Comparison of ENCODE assay signal across 22 cellular contexts in the genomic region with DNA sequence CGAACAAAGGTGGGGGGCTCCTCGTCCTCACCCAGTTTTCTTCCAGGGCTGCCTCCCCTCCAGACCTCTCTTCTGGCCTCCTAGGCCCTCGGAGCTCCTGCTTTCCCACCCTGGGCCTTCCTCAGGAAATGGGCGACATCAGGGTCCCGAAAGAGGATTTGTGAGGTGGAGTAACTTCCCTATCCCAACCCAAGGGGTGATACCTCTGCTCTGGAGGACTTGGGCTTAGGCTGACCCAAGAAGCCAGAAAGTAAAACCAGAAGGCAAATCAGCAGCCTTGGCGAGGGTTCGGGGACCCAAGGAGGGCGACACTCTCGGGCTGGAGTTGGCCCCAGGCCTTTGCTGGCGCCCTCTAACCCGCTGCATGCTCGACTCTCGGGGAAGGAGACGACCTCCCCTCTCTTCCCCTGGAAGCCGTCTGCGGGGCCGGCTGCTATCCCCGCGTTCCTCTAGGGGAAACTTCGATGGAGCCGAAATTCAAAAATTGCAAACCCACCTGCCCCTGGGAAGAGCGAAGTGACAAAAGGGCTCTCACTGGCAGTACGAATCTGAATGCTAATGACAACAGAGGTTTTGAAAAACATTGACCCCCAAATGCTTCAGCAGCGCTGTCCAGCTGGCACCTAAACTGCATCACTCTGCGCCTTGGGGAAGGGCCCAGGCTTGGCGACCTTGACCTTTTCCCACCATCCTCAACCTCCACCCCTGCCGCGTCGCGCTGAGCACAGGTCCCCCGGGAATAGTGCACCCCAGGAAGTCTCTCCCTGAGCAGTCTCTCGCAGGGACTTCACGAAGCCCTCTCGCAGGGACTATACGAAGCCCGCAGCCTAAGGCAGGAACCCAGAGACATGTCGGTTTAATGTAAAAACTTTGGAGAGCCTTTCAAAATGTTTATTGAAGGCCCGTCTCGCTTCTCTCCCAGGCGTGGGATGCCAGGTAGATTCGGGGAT.
DNase-seq lines count a peak whose midpoint lies in the region; ATAC-seq and TF ChIP-seq lines count a peak whose summit lies in the region.
"Had no signal": no experiment of that assay in that cellular context is flagged by ENCODE, and none has a peak within 500 bp of the region (broad histone marks: within the 10 kb centered on the region; RNA-seq: fewer than 3 reads in every experiment).

No MANE protein-coding gene starts in this region.

- no peak for TF ChIP-seq CTCF in NB4 (IDR thresholded peaks at IDR 0.05; ENCODE audit: low read depth, low read length)

- H3K9me3 Mint-ChIP-seq in activated T-cell treated with anti-CD3 and anti-CD28 coated beads, Interleukin-2, amount 50 U/mL, for 24 hours, result no peaks in the 10 kb centered on the region
- no peaks in the 10 kb centered on the region for H3K9me3 Mint-ChIP-seq in stimulated activated effector memory CD8-positive, alpha-beta T cell treated with anti-CD3 and anti-CD28 coated beads, Interleukin-12 subunit alpha, Interleukin-12 subunit beta, amount 100 ng/mL, for 72 hours
- H3K9me3 Mint-ChIP-seq: central memory CD8-positive, alpha-beta T cell had no signal

- DNase-seq in activated T-cell treated with anti-CD3 and anti-CD28 coated beads, Interleukin-2, amount 50 U/mL, for 24 hours, result peak; percentile 30
- DNase-seq in activated T-cell treated with anti-CD3 and anti-CD28 coated beads for 4 hours (no peak), NB4 (ENCODE audit: low read depth) (peak; percentile 16), iPS-NIHi7 (ENCODE audit: extremely low spot score) (peak; percentile 28), NCI-H1048 (lab: John Stamatoyannopoulos, UW) (no peak), glomerular visceral epithelial cell (ENCODE audit: extremely low spot score) (no peak)
- DNase-seq in stimulated activated effector memory CD8-positive, alpha-beta T cell treated with anti-CD3 and anti-CD28 coated beads, Interleukin-12 subunit alpha, Interleukin-12 subunit beta, amount 100 ng/mL, for 72 hours (ENCODE audit: low spot score in 2 of 2), result no peak
- DNase-seq: activated CD8-positive, alpha-beta memory T cell treated with anti-CD3 and anti-CD28 coated beads, Interleukin-2, amount 50 U/mL, for 4 hours; amniotic stem cell; CD8-positive, alpha-beta memory T cell; EL; foreskin melanocyte; lower lobe of right lung; NCI-H2107; NCI-H774; PC-9; stimulated activated CD4-positive, alpha-beta T cell treated with anti-CD3 and anti-CD28 coated beads, Interleukin-4, amount 100 ng/mL, for 24 hours; trophoblast cell; WERI-Rb-1 had no signal

- H3K4me1 Mint-ChIP-seq in activated T-cell treated with anti-CD3 and anti-CD28 coated beads, Interleukin-2, amount 50 U/mL, for 24 hours (ENCODE audit: low read depth), result peaks cover 48% of the 10 kb centered on the region
- H3K4me1 Mint-ChIP-seq in stimulated activated effector memory CD8-positive, alpha-beta T cell treated with anti-CD3 and anti-CD28 coated beads, Interleukin-12 subunit alpha, Interleukin-12 subunit beta, amount 100 ng/mL, for 72 hours, result peaks cover 55% of the 10 kb centered on the region

- H3K27ac Mint-ChIP-seq in activated T-cell treated with anti-CD3 and anti-CD28 coated beads, Interleukin-2, amount 50 U/mL, for 24 hours, result peak overlapping the region; percentile 20
- no peak overlapping the region for H3K27ac Mint-ChIP-seq in stimulated activated effector memory CD8-positive, alpha-beta T cell treated with anti-CD3 and anti-CD28 coated beads, Interleukin-12 subunit alpha, Interleukin-12 subunit beta, amount 100 ng/mL, for 72 hours
- H3K27ac Mint-ChIP-seq: CD8-positive, alpha-beta memory T cell; immature natural killer cell had no signal

- H3K36me3 Mint-ChIP-seq in activated T-cell treated with anti-CD3 and anti-CD28 coated beads, Interleukin-2, amount 50 U/mL, for 24 hours (ENCODE audit: low read depth), result no peaks in the 10 kb centered on the region
- peaks cover 9% of the 10 kb centered on the region for H3K36me3 Mint-ChIP-seq in stimulated activated effector memory CD8-positive, alpha-beta T cell treated with anti-CD3 and anti-CD28 coated beads, Interleukin-12 subunit alpha, Interleukin-12 subunit beta, amount 100 ng/mL, for 72 hours
- H3K36me3 Mint-ChIP-seq: CD8-positive, alpha-beta memory T cell; immature natural killer cell had no signal

- ATAC-seq in stimulated activated effector memory CD8-positive, alpha-beta T cell treated with anti-CD3 and anti-CD28 coated beads, Interleukin-12 subunit alpha, Interleukin-12 subunit beta, amount 100 ng/mL, for 72 hours, result no peak
- no peak for ATAC-seq in HG02884 (IDR thresholded peaks at IDR 0.05; ENCODE audit: unreplicated experiment)

- H3K4me3 Mint-ChIP-seq in activated T-cell treated with anti-CD3 and anti-CD28 coated beads, Interleukin-2, amount 50 U/mL, for 24 hours, result no peak overlapping the region
- peak overlapping the region; percentile 74 for H3K4me3 Mint-ChIP-seq in stimulated activated effector memory CD8-positive, alpha-beta T cell treated with anti-CD3 and anti-CD28 coated beads, Interleukin-12 subunit alpha, Interleukin-12 subunit beta, amount 100 ng/mL, for 72 hours
- H3K4me3 Mint-ChIP-seq: central memory CD8-positive, alpha-beta T cell had no signal

- no peak for TF ChIP-seq POLR2A in NB4 (IDR thresholded peaks at IDR 0.05; ENCODE audit: extremely low read depth, insufficient read length)

- peaks cover 91% of the 10 kb centered on the region for H3K27me3 Mint-ChIP-seq in activated T-cell treated with anti-CD3 and anti-CD28 coated beads, Interleukin-2, amount 50 U/mL, for 24 hours

- no peak overlapping the region for H3K4me3 ChIP-seq in NB4 (ENCODE audit: low read depth, low read length)
- H3K4me3 ChIP-seq: PC-9 had no signal

Comparison
In these comparisons a context has a peak if more than half of its experiments do, and no peak if none do; other contexts are left out.
1. DNase-seq: peak in activated T-cell treated with anti-CD3 and anti-CD28 coated beads, Interleukin-2, amount 50 U/mL, for 24 hours (single experiment), NB4 (single experiment) and iPS-NIHi7 (single experiment); none in activated T-cell treated with anti-CD3 and anti-CD28 coated beads for 4 hours (single experiment), stimulated activated effector memory CD8-positive, alpha-beta T cell treated with anti-CD3 and anti-CD28 coated beads, Interleukin-12 subunit alpha, Interleukin-12 subunit beta, amount 100 ng/mL, for 72 hours (0 of 2), NCI-H1048 (single experiment) and glomerular visceral epithelial cell (single experiment).